In the genomic region with DNA sequence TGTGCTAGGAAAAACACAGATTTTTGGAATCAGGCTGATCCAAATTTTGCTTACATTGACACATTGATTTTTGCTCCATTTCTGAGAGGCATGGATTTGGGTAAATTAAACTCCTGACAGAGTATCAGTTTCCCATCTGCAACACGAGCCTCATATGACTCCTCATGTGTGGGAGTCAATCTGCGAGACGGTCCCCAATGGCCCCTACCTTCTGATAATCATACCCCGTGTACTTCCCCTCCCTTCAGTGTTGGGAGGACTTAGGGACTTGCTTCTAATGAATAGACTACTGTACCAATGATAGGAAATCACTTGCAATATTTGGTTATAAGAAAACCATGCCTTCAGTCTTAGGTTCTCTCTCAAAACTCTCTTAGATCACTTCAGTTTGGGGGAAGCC, we compare ENCODE assay signal across 22 cellular contexts.
DNase-seq lines count a peak whose midpoint lies in the region; ATAC-seq lines count a peak whose summit lies in the region.
"Had no signal": no experiment of that assay in that cellular context is flagged by ENCODE, and none has a peak within 500 bp of the region (broad histone marks: within the 10 kb centered on the region; RNA-seq: fewer than 3 reads in every experiment).

No MANE protein-coding gene starts in this region.

- no peaks in the 10 kb centered on the region for H3K27me3 Mint-ChIP-seq in activated naive CD4-positive, alpha-beta T cell treated with anti-CD3 and anti-CD28 coated beads for 36 hours (ENCODE audit: low read depth)
- H3K27me3 Mint-ChIP-seq in activated naive CD8-positive, alpha-beta T cell treated with anti-CD3 and anti-CD28 coated beads, Interleukin-2, amount 50 U/mL, for 24 hours: no peaks in the 10 kb centered on the region
- H3K27me3 Mint-ChIP-seq: naive B cell had no signal

- no peak for ATAC-seq in activated naive CD4-positive, alpha-beta T cell treated with anti-CD3 and anti-CD28 coated beads, Interleukin-2, amount 50 U/mL, for 72 hours
- ATAC-seq in activated naive CD8-positive, alpha-beta T cell treated with anti-CD3 and anti-CD28 coated beads, Interleukin-2, amount 50 U/mL, for 24 hours: peak; percentile 63
- ATAC-seq in stimulated activated naive CD8-positive, alpha-beta T cell treated with anti-CD3 and anti-CD28 coated beads, Interleukin-15, Interleukin-2, amounts not matched to agents 100 U/mL and 50 U/mL, for 24 hours: peak; percentile 31
- ATAC-seq in HG03432 (IDR thresholded peaks at IDR 0.05; ENCODE audit: unreplicated experiment) (no peak), GM19395 (IDR thresholded peaks at IDR 0.05; ENCODE audit: unreplicated experiment) (no peak)
- ATAC-seq: left colon had no signal

- CTCF ChIA-PET in activated naive CD4-positive, alpha-beta T cell treated with anti-CD3 and anti-CD28 coated beads for 36 hours (lab: Charles Lee): interaction anchor here (0.6 to 9.1 kb wide), 6 partner anchors 10 to 346 kb away, joined by 3 to 133 read pairs (median 4); no protein-coding TSS in a partner anchor

- H3K4me3 Mint-ChIP-seq in activated naive CD4-positive, alpha-beta T cell treated with anti-CD3 and anti-CD28 coated beads for 36 hours: peak overlapping the region; percentile 10
- peak overlapping the region; percentile 26 for H3K4me3 Mint-ChIP-seq in activated naive CD8-positive, alpha-beta T cell treated with anti-CD3 and anti-CD28 coated beads, Interleukin-2, amount 50 U/mL, for 24 hours
- H3K4me3 Mint-ChIP-seq: dendritic cell treated with granulocyte-macrophage colony-stimulating factor and Interleukin-4, amounts not matched to agents 40 ng/mL and 50 ng/mL, for 4 days had no signal

- peaks cover 57% of the 10 kb centered on the region for H3K4me1 Mint-ChIP-seq in activated naive CD4-positive, alpha-beta T cell treated with anti-CD3 and anti-CD28 coated beads for 36 hours (ENCODE audit: low read depth)
- peaks cover 63% of the 10 kb centered on the region for H3K4me1 Mint-ChIP-seq in activated naive CD8-positive, alpha-beta T cell treated with anti-CD3 and anti-CD28 coated beads, Interleukin-2, amount 50 U/mL, for 24 hours

- peak overlapping the region; percentile 65 for H3K27ac Mint-ChIP-seq in activated naive CD4-positive, alpha-beta T cell treated with anti-CD3 and anti-CD28 coated beads for 36 hours
- peak overlapping the region in 1 of 2 donors; percentile 98 for H3K27ac Mint-ChIP-seq in activated naive CD4-positive, alpha-beta T cell treated with anti-CD3 and anti-CD28 coated beads, Interleukin-2, amount 50 U/mL, for 72 hours
- H3K27ac Mint-ChIP-seq in activated naive CD8-positive, alpha-beta T cell treated with anti-CD3 and anti-CD28 coated beads, Interleukin-2, amount 50 U/mL, for 24 hours: peak overlapping the region; percentile 98
- H3K27ac Mint-ChIP-seq: dendritic cell treated with granulocyte-macrophage colony-stimulating factor and Interleukin-4, amounts not matched to agents 40 ng/mL and 50 ng/mL, for 4 days had no signal

- DNase-seq in activated naive CD4-positive, alpha-beta T cell treated with anti-CD3 and anti-CD28 coated beads for 36 hours: peak; percentile 40
- no peak for DNase-seq in activated naive CD4-positive, alpha-beta T cell treated with anti-CD3 and anti-CD28 coated beads, Interleukin-2, amount 50 U/mL, for 72 hours (ENCODE audit: low spot score in 2 of 2)
- no peak for DNase-seq in activated naive CD8-positive, alpha-beta T cell treated with anti-CD3 and anti-CD28 coated beads, Interleukin-2, amount 50 U/mL, for 24 hours
- DNase-seq in stimulated activated naive CD8-positive, alpha-beta T cell treated with anti-CD3 and anti-CD28 coated beads, Interleukin-15, Interleukin-2, amounts not matched to agents 100 U/mL and 50 U/mL, for 24 hours: no peak
- DNase-seq in hippocampal formation (lab: John Stamatoyannopoulos, UW): no peak
- DNase-seq: activated effector memory CD4-positive, alpha-beta T cell treated with anti-CD3 and anti-CD28 coated beads, Interleukin-2, amount 50 U/mL, for 16 hours; amygdala; left colon; mesendoderm; naive B cell; NCI-H1105 treated with DMSO at 0.1 percent for 48 hours; NCI-H2081 treated with DMSO at 0.1 percent for 48 hours; uterus; WERI-Rb-1 had no signal

- no peaks in the 10 kb centered on the region for H3K9me3 ChIP-seq in KOPT-K1 (ENCODE audit: insufficient read depth, low read length, poor library complexity, severe bottlenecking)
- H3K9me3 ChIP-seq: SJSA1, uterus had no signal

- peak overlapping the region; percentile 15 for H3K27ac ChIP-seq in KOPT-K1 (ENCODE audit: low read depth, low read length, poor library complexity, severe bottlenecking)
- H3K27ac ChIP-seq: C4-2B, cardiac muscle cell, HL-60, SJSA1, uterus, WERI-Rb-1 had no signal

- H3K36me3 ChIP-seq in KOPT-K1 (ENCODE audit: insufficient read depth, low read length): no peaks in the 10 kb centered on the region
- H3K36me3 ChIP-seq: cardiac muscle cell, SJSA1, uterus, WERI-Rb-1 had no signal

- no peaks in the 10 kb centered on the region for H3K36me3 Mint-ChIP-seq in activated naive CD4-positive, alpha-beta T cell treated with anti-CD3 and anti-CD28 coated beads for 36 hours (ENCODE audit: low read depth)
- H3K36me3 Mint-ChIP-seq in activated naive CD4-positive, alpha-beta T cell treated with anti-CD3 and anti-CD28 coated beads, Interleukin-2, amount 50 U/mL, for 72 hours: peaks cover 0 to 4% of the 10 kb centered on the region in 2 donors
- no peaks in the 10 kb centered on the region for H3K36me3 Mint-ChIP-seq in activated naive CD8-positive, alpha-beta T cell treated with anti-CD3 and anti-CD28 coated beads, Interleukin-2, amount 50 U/mL, for 24 hours (ENCODE audit: low read depth)
- H3K36me3 Mint-ChIP-seq: naive B cell had no signal

- intact Hi-C loops in activated naive CD4-positive, alpha-beta T cell treated with anti-CD3 and anti-CD28 coated beads for 36 hours (cut with micrococcal nuclease): loop anchor here (5.0 kb wide), 2 partner anchors 232 to 433 kb away; no protein-coding TSS in a partner anchor

- H3K9me3 Mint-ChIP-seq in activated naive CD4-positive, alpha-beta T cell treated with anti-CD3 and anti-CD28 coated beads for 36 hours: no peaks in the 10 kb centered on the region
- H3K9me3 Mint-ChIP-seq in activated naive CD4-positive, alpha-beta T cell treated with anti-CD3 and anti-CD28 coated beads, Interleukin-2, amount 50 U/mL, for 72 hours: no peaks in the 10 kb centered on the region
- H3K9me3 Mint-ChIP-seq in activated naive CD8-positive, alpha-beta T cell treated with anti-CD3 and anti-CD28 coated beads, Interleukin-2, amount 50 U/mL, for 24 hours: no peaks in the 10 kb centered on the region
- H3K9me3 Mint-ChIP-seq: dendritic cell treated with granulocyte-macrophage colony-stimulating factor and Interleukin-4, amounts not matched to agents 40 ng/mL and 50 ng/mL, for 4 days; naive B cell had no signal

Comparison
In these comparisons a context has a peak if more than half of its experiments do, and no peak if none do; other contexts are left out.
1. ATAC-seq: peak in activated naive CD8-positive, alpha-beta T cell treated with anti-CD3 and anti-CD28 coated beads, Interleukin-2, amount 50 U/mL, for 24 hours (single experiment) and stimulated activated naive CD8-positive, alpha-beta T cell treated with anti-CD3 and anti-CD28 coated beads, Interleukin-15, Interleukin-2, amounts not matched to agents 100 U/mL and 50 U/mL, for 24 hours (single experiment); none in activated naive CD4-positive, alpha-beta T cell treated with anti-CD3 and anti-CD28 coated beads, Interleukin-2, amount 50 U/mL, for 72 hours (0 of 2), HG03432 (single experiment) and GM19395 (single experiment).